26 cellular contexts compared by ENCODE assay signal in the genomic region with DNA sequence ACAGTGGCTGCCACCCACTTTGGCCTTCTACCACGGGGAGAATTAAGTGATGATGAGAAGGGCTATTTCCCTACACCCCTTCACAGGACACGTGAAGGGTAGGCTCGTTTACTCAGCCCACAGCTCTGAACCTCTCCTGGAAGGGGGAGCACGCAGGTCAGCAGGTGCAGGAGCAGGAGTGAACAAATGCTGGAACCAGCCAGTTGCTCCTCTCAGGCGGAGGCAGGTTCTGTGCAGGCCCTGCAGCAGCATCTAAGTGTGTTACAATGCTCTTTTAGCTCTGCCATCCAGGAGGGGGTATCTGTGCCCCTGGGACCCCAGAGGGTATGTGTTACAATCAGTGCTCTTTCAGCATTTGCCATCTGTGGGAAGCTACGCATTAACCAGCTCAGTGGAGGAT.
"Had no signal": no experiment of that assay in that cellular context is flagged by ENCODE, and none has a peak within 500 bp of the region (broad histone marks: within the 10 kb centered on the region; RNA-seq: fewer than 3 reads in every experiment).

No MANE protein-coding gene starts in this region.

- ATAC-seq: effector memory CD8-positive, alpha-beta T cell; esophagus mucosa; gastrocnemius medialis; heart right ventricle; left cardiac atrium; left lung; left ventricle myocardium superior; lower lobe of right lung had no signal

- H3K27ac Mint-ChIP-seq: dendritic cell treated with granulocyte-macrophage colony-stimulating factor and Interleukin-4, amounts not matched to agents 40 ng/mL and 50 ng/mL, for 4 days; effector memory CD8-positive, alpha-beta T cell; endodermal cell had no signal

- H3K4me3 Mint-ChIP-seq: dendritic cell treated with granulocyte-macrophage colony-stimulating factor and Interleukin-4, amounts not matched to agents 40 ng/mL and 50 ng/mL, for 4 days; effector memory CD8-positive, alpha-beta T cell; endodermal cell had no signal

- H3K9me3 Mint-ChIP-seq: effector memory CD8-positive, alpha-beta T cell had no signal

- H3K4me3 ChIP-seq: colonic mucosa, esophagus squamous epithelium, gastrocnemius medialis, heart right ventricle, left lung, lower lobe of right lung had no signal

- H3K27me3 ChIP-seq: colonic mucosa, esophagus squamous epithelium, gastrocnemius medialis, heart right ventricle, left lung had no signal

- H3K27ac ChIP-seq: colonic mucosa, epithelial cell of prostate, esophagus squamous epithelium, gastrocnemius medialis, heart right ventricle, left lung, lower lobe of right lung had no signal

- FAIRE-seq: endometrium, islet of Langerhans, keratinocyte had no signal

- H3K4me1 Mint-ChIP-seq: endodermal cell had no signal

- H3K27me3 Mint-ChIP-seq: dendritic cell treated with granulocyte-macrophage colony-stimulating factor and Interleukin-4, amounts not matched to agents 40 ng/mL and 50 ng/mL, for 4 days; effector memory CD8-positive, alpha-beta T cell had no signal

- H3K9me3 ChIP-seq: colonic mucosa, gastrocnemius medialis, left lung, lower lobe of right lung had no signal

- H3K36me3 ChIP-seq: colonic mucosa, gastrocnemius medialis, left lung, lower lobe of right lung had no signal

- H3K4me1 ChIP-seq: colonic mucosa, esophagus squamous epithelium, gastrocnemius medialis, heart right ventricle, left lung, lower lobe of right lung had no signal

- DNase-seq: colonic mucosa; cortex of kidney; effector CD8-positive, alpha-beta T cell; effector memory CD8-positive, alpha-beta T cell; endodermal cell; erythroblast; esophagus squamous epithelium; foreskin fibroblast; foreskin melanocyte; gastrocnemius medialis; glutamatergic neuron; head of caudate nucleus; heart right ventricle; hippocampal formation; left cardiac atrium; left lung; left ventricle myocardium superior; lower lobe of right lung; mesendoderm; midbrain had no signal
